ENCODE assay signal across 9 cellular contexts in the genomic region with DNA sequence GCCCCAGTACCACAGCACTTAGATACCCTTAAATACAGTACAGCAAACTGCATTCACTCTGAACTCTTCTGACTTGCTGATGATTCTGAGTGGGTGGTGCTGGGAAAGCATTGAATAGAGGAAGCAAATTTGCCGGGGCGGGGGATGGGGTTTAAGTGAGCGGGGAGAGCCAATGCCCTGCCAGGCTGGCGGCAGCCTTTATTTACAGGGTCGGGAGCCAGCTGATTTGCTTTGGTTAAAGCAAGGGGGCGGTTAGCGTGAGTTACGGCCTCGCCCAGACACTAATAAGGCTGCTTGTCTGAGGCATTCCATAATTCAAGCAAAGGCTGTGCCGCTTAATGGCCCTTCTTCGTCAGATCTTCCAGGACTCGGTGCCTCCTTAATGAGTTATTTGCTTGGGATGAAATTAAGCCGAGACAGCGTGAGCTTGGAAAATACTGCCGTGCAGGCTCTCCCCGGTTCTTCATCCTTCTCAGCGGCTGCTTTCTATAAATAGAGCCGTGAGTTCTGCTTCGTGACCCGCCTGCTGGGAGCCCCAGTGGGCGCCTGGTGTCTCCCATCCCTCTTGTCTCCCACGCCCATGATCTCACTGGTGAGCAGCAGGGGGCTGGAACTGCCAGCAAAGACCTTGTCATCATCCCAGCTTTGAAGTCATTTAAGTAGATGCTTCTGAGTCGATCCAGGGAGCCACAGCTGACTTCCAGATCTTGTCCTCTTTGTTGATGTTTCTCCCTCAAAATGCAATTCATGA. TPM values are rescaled to one million over a fixed set of nuclear protein-coding genes. Genes with fewer than 3 reads are reported as not detected.
DNase-seq lines count a peak whose midpoint lies in the region; ATAC-seq and TF ChIP-seq lines count a peak whose summit lies in the region.
"Had no signal": no experiment of that assay in that cellular context is flagged by ENCODE, and none has a peak within 500 bp of the region (broad histone marks: within the 10 kb centered on the region; RNA-seq: fewer than 3 reads in every experiment).

No MANE protein-coding gene starts in this region.

- H3K27me3 Mint-ChIP-seq in effector memory CD8-positive, alpha-beta T cell: peaks cover 0 to 31% of the 10 kb centered on the region in 2 donors

- DNase-seq in A172 (ENCODE audit: low spot score): peak; percentile 53
- peak; percentile 55 to 80 for DNase-seq in HAP-1 (ENCODE audit: low spot score in 2 of 2)
- DNase-seq in WERI-Rb-1: peak; percentile 66
- DNase-seq in left ventricle myocardium superior: peak; percentile 66
- DNase-seq in putamen (ENCODE audit: low spot score): peak; percentile 65
- DNase-seq in effector memory CD8-positive, alpha-beta T cell: no peak

- ATAC-seq in left ventricle myocardium superior (peak; percentile 74), HG02642 (IDR thresholded peaks at IDR 0.05; ENCODE audit: poor library complexity, unreplicated experiment) (no peak), HG03378 (IDR thresholded peaks at IDR 0.05; ENCODE audit: unreplicated experiment) (no peak)
- no peak for ATAC-seq in effector memory CD8-positive, alpha-beta T cell (replicated peaks)

- TF ChIP-seq CTCF in WERI-Rb-1 (IDR thresholded peaks at IDR 0.05; ENCODE audit: low read depth, low read length): no peak

- intact Hi-C loops in left ventricle myocardium superior (cut with micrococcal nuclease): no loop called here

- H3K27ac ChIP-seq in WERI-Rb-1: peak overlapping the region; percentile 53

- H3K4me3 ChIP-seq in HAP-1: no peak overlapping the region
- H3K4me3 ChIP-seq in WERI-Rb-1 (ENCODE audit: low read depth, low read length): peak overlapping the region; percentile 8

- H3K27me3 ChIP-seq in HAP-1 (ENCODE audit: low read depth) (no peaks in the 10 kb centered on the region), WERI-Rb-1 (ENCODE audit: insufficient read depth, low read depth, severe bottlenecking) (no peaks in the 10 kb centered on the region)

- H3K9me3 ChIP-seq in HAP-1 (no peaks in the 10 kb centered on the region), WERI-Rb-1 (ENCODE audit: severe bottlenecking) (no peaks in the 10 kb centered on the region)

- peak overlapping the region in 1 of 2 donors; percentile 2 for H3K4me3 Mint-ChIP-seq in effector memory CD8-positive, alpha-beta T cell

- H3K9me3 Mint-ChIP-seq in effector memory CD8-positive, alpha-beta T cell: no peaks in the 10 kb centered on the region

- no peak overlapping the region for H3K27ac Mint-ChIP-seq in effector memory CD8-positive, alpha-beta T cell

- H3K36me3 ChIP-seq in HAP-1 (replicated peaks): no peaks in the 10 kb centered on the region
- peaks cover 7% of the 10 kb centered on the region; the same call in 1 of the 2 replicates for H3K36me3 ChIP-seq in WERI-Rb-1

- H3K4me1 ChIP-seq in HAP-1: peaks cover 25% of the 10 kb centered on the region

- in situ Hi-C loops in HAP-1 (cut with MboI; ENCODE audit: low sequenced_read_pairs): no loop called here

- H3K36me3 Mint-ChIP-seq in effector memory CD8-positive, alpha-beta T cell (ENCODE audit: insufficient read depth): no peaks in the 10 kb centered on the region

- no peaks in the 10 kb centered on the region for H3K4me1 Mint-ChIP-seq in effector memory CD8-positive, alpha-beta T cell (ENCODE audit: low read depth in 2 of 2)

RNA-seq across cellular contexts. Expression of a gene that starts 25.8 kb away (rescaled TPM):
- total RNA-seq in A172 (2014; rRNA removed; shearing (Covaris generic)): 1.1 and 2.9 TPM in 2 replicates
- 5.3 TPM for total RNA-seq in left ventricle myocardium superior
- total RNA-seq: activated CD8-positive, alpha-beta memory T cell treated with anti-CD3 and anti-CD28 coated beads for 36 hours had no signal

Comparison
In these comparisons a context has a peak if more than half of its experiments do, and no peak if none do; other contexts are left out.
1. DNase-seq: peak in A172 (single experiment), HAP-1 (2 of 2), WERI-Rb-1 (single experiment), left ventricle myocardium superior (single experiment) and putamen (single experiment); none in effector memory CD8-positive, alpha-beta T cell (0 of 3).